8 cellular contexts compared by ENCODE assay signal in the genomic region with DNA sequence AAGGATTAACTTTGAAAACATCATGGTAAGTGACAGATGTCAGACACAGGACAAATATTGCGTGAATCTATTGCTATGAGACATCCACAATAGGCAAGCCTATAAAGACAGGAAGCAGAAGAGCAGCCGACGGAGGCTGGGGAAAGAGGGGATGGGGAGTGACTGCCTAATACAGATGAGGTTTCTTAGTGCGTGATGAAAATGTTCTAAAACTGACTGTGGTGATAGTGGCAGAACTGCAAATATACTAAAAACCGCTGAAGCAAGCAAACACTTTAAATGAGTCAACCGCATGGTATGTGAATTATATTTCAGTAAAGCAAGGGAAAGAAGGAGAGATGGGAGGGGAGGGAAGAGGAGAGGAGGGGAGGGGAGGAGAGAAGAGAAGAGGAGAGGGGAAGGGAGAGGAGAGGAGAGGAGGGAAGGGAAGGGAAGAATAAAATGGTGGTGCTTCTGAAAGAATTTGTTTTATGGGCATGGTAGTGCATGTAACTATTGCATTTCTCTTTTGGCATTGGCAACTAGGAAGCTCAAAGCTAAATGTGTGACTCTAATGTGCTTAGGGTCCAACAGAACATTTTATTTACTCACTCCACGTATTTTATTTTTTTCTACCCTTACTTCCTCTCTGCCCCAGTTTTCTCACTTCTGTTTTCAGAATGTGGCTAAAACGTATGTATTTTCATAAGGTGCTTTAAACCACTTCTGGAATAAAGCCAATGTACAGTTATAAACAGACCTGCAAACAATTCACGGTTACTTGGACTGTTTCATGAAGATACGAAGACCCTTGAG. TPM values are rescaled to one million over a fixed set of nuclear protein-coding genes. Genes with fewer than 3 reads are reported as not detected.
DNase-seq lines count a peak whose midpoint lies in the region; ATAC-seq and TF ChIP-seq lines count a peak whose summit lies in the region.

No MANE protein-coding gene starts in this region.

- WGBS in spleen, 5 donors = 20 to 30% (median 23%) methylated on average over 10 of the region's 10 CpGs
- WGBS in aorta, 2 donors = 20 to 22% methylated on average over 10 of the region's 10 CpGs

- TF ChIP-seq CTCF in Peyer's patch (IDR thresholded peaks at IDR 0.05) (no peak), spleen (IDR thresholded peaks at IDR 0.05 in 8 of 11, conservative IDR thresholded peaks at IDR 0.05 in 3 of 11) (no peak)

- ATAC-seq in HG02938 (IDR thresholded peaks at IDR 0.05; ENCODE audit: unreplicated experiment) (peak; percentile 46), aorta (ENCODE audit: low FRiP score) (no peak)

- peak overlapping the region; percentile 87 for H3K27ac Mint-ChIP-seq in activated CD4-positive, alpha-beta T cell treated with anti-CD3 and anti-CD28 coated beads, Interleukin-2, amount 10 ng/mL, durations not matched to agents 24 days and 14 days

- H3K27me3 ChIP-seq in Peyer's patch (no peaks in the 10 kb centered on the region), spleen (replicated peaks in 1 of 7) (no peaks in the 10 kb centered on the region), aorta (ENCODE audit: control insufficient read depth in 1 of 2, insufficient read depth in 2 of 2, low read length in 1 of 2) (no peaks in the 10 kb centered on the region)

- peaks cover 79% of the 10 kb centered on the region for H3K36me3 Mint-ChIP-seq in activated CD4-positive, alpha-beta T cell treated with anti-CD3 and anti-CD28 coated beads, Interleukin-2, amount 10 ng/mL, durations not matched to agents 24 days and 14 days (ENCODE audit: low read depth)

- H3K9me3 Mint-ChIP-seq in activated CD4-positive, alpha-beta T cell treated with anti-CD3 and anti-CD28 coated beads, Interleukin-2, amount 10 ng/mL, durations not matched to agents 24 days and 14 days = no peaks in the 10 kb centered on the region

- no peaks in the 10 kb centered on the region for H3K27me3 Mint-ChIP-seq in activated CD4-positive, alpha-beta T cell treated with anti-CD3 and anti-CD28 coated beads, Interleukin-2, amount 10 ng/mL, durations not matched to agents 24 days and 14 days

- peak overlapping the region; percentile 59 for H3K4me3 Mint-ChIP-seq in activated CD4-positive, alpha-beta T cell treated with anti-CD3 and anti-CD28 coated beads, Interleukin-2, amount 10 ng/mL, durations not matched to agents 24 days and 14 days

- DNase-seq in activated CD4-positive, alpha-beta T cell treated with anti-CD3 and anti-CD28 coated beads, Interleukin-2, amount 10 ng/mL, durations not matched to agents 24 days and 14 days = peak; percentile 80
- DNase-seq in activated CD4-positive, alpha-beta T cell treated with anti-CD3 and anti-CD28 coated beads for 1 hour = no peak
- DNase-seq in Peyer's patch (peak in 1 of 3 donors; percentile 25), epidermal melanocyte (ENCODE audit: insufficient read length, low spot score) (peak; percentile 74), spleen (no peak), aorta (no peak), NCI-H1930 (lab: John Stamatoyannopoulos, UW) (no peak)

- H3K4me1 Mint-ChIP-seq in activated CD4-positive, alpha-beta T cell treated with anti-CD3 and anti-CD28 coated beads, Interleukin-2, amount 10 ng/mL, durations not matched to agents 24 days and 14 days = peaks cover 67% of the 10 kb centered on the region

- no peak overlapping the region for H3K4me3 ChIP-seq in Peyer's patch
- peak overlapping the region in 1 of 8 donors; percentile 51 for H3K4me3 ChIP-seq in spleen
- H3K4me3 ChIP-seq in aorta (ENCODE audit: low read length in 2 of 2) = no peak overlapping the region

- H3K9me3 ChIP-seq in Peyer's patch = no peaks in the 10 kb centered on the region
- H3K9me3 ChIP-seq in spleen = no peaks in the 10 kb centered on the region
- no peaks in the 10 kb centered on the region for H3K9me3 ChIP-seq in aorta (ENCODE audit: control insufficient read depth, low read length)

- H3K27ac ChIP-seq in Peyer's patch (peak overlapping the region; percentile 70 to 94 (median 78)), spleen (peak overlapping the region; percentile 69 to 99 (median 92)), aorta (ENCODE audit: low read depth in 1 of 2, low read length in 2 of 2) (peak overlapping the region in 1 of 2 donors; percentile 61)

- TF ChIP-seq POLR2A in Peyer's patch (IDR thresholded peaks at IDR 0.05) (no peak), spleen (IDR thresholded peaks at IDR 0.05) (no peak)

- H3K4me1 ChIP-seq in Peyer's patch = peaks cover 0 to 65% (median 41%) of the 10 kb centered on the region in 4 donors
- H3K4me1 ChIP-seq in spleen = peaks cover 68 to 100% (median 91%) of the 10 kb centered on the region in 6 donors
- H3K4me1 ChIP-seq in aorta (ENCODE audit: control insufficient read depth in 1 of 2, insufficient read depth in 2 of 2, low read length in 2 of 2) = peaks cover 0 to 2% of the 10 kb centered on the region in 2 donors

- H3K36me3 ChIP-seq in Peyer's patch (peaks cover 0 to 58% (median 0%) of the 10 kb centered on the region in 3 donors), spleen (peaks cover 4 to 100% (median 76%) of the 10 kb centered on the region in 6 donors), aorta (ENCODE audit: control insufficient read depth in 1 of 2, insufficient read depth in 2 of 2, low read length in 1 of 2) (peaks cover 0 to 8% of the 10 kb centered on the region in 2 donors)

- intact Hi-C loops in activated CD4-positive, alpha-beta T cell treated with anti-CD3 and anti-CD28 coated beads, Interleukin-2, amount 10 ng/mL, durations not matched to agents 24 days and 14 days (cut with micrococcal nuclease) = loop anchor here (2.0 kb wide), 1 partner anchor 16 kb away; no protein-coding TSS in a partner anchor
- intact Hi-C loops in spleen (cut with DNase I; ENCODE audit: low total_unique reads) = no loop called here
- intact Hi-C loops in aorta (cut with DNase I) = no loop called here

RNA-seq across cellular contexts. Expression of a gene that starts 21.3 kb away (rescaled TPM):
- total RNA-seq in activated CD4-positive, alpha-beta T cell treated with anti-CD3 and anti-CD28 coated beads, Interleukin-2, amount 10 ng/mL, durations not matched to agents 24 days and 14 days = 149 and 150 TPM in 2 replicates
- 100 to 1,000 TPM in 1 of 4 donors, 10 to 100 TPM in 3; 41.7 to 174 (median 75.0) TPM for total RNA-seq in Peyer's patch
- 100 to 1,000 TPM; 198 to 324 (median 238) TPM for total RNA-seq in spleen
- 100 to 1,000 TPM in 2 of 3 donors, 10 to 100 TPM in 1; 92.9 to 129 (median 124) TPM for polyA plus RNA-seq in spleen
- 10 to 100 TPM; 36.5 to 56.0 TPM for total RNA-seq in aorta
- 10 to 100 TPM; 11.9 to 27.5 TPM for polyA plus RNA-seq in aorta

RNA-seq across cellular contexts. Expression of a gene that starts 36.9 kb away (rescaled TPM):
- not detected in 2 replicates for total RNA-seq in activated CD4-positive, alpha-beta T cell treated with anti-CD3 and anti-CD28 coated beads, Interleukin-2, amount 10 ng/mL, durations not matched to agents 24 days and 14 days
- total RNA-seq in Peyer's patch (not detected), spleen (under 1 TPM in 2 of 7 donors, not detected in 5; 0.57 to 0.93 TPM), aorta (not detected)
- polyA plus RNA-seq in spleen (under 1 TPM in 2 of 3 donors, not detected in 1; 0.13 to 0.18 TPM), aorta (not detected)

RNA-seq across cellular contexts. Expression of a gene that starts 43.6 kb away (rescaled TPM):
- total RNA-seq in activated CD4-positive, alpha-beta T cell treated with anti-CD3 and anti-CD28 coated beads, Interleukin-2, amount 10 ng/mL, durations not matched to agents 24 days and 14 days = not detected in 2 replicates
- not detected for total RNA-seq in Peyer's patch
- total RNA-seq in spleen = 10 to 100 TPM in 2 of 7 donors, 1 to 10 TPM in 4, under 1 TPM in 1; 0.95 to 13.6 (median 6.2) TPM
- polyA plus RNA-seq in spleen = 1 to 10 TPM in 2 of 3 donors, under 1 TPM in 1; 0.99 to 2.0 (median 1.7) TPM
- under 1 TPM in 1 of 2 donors, not detected in 1; 0.45 TPM for total RNA-seq in aorta
- 1 to 10 TPM in 1 of 2 donors, under 1 TPM in 1; 0.28 to 3.0 TPM for polyA plus RNA-seq in aorta

Comparison
In these comparisons a context has a peak if more than half of its experiments do, and no peak if none do; other contexts are left out.
1. DNase-seq: peak in activated CD4-positive, alpha-beta T cell treated with anti-CD3 and anti-CD28 coated beads, Interleukin-2, amount 10 ng/mL, durations not matched to agents 24 days and 14 days (single experiment) and epidermal melanocyte (single experiment); none in activated CD4-positive, alpha-beta T cell treated with anti-CD3 and anti-CD28 coated beads for 1 hour (single experiment), spleen (single experiment), aorta (0 of 2) and NCI-H1930 (0 of 2).